In genomic region chr16:16150117-16150877, GRCh38 we compare ENCODE assay signal across 10 cellular contexts.
DNase-seq lines count a peak whose midpoint lies in the region; ATAC-seq, FAIRE-seq and TF ChIP-seq lines count a peak whose summit lies in the region.
"Had no signal": no experiment of that assay in that cellular context is flagged by ENCODE, and none has a peak within 500 bp of the region (broad histone marks: within the 10 kb centered on the region; RNA-seq: fewer than 3 reads in every experiment).

No MANE protein-coding gene starts in this region.

- peaks cover 22 to 39% of the 10 kb centered on the region in 2 experiments for H3K36me3 ChIP-seq in HepG2 (replicated peaks in 1 of 2; ENCODE audit: control insufficient read depth in 1 of 2, insufficient read depth in 2 of 2, low read length in 2 of 2)

- TF ChIP-seq POLR2A in HepG2 (IDR thresholded peaks at IDR 0.05; ENCODE audit: insufficient read depth in 1 of 2, low read depth in 2 of 2, low read length in 2 of 2), result peak in 1 of 2 experiments; percentile 37; a peak in 1 of 4 replicates
- TF ChIP-seq POLR2A in erythroblast (IDR thresholded peaks at IDR 0.05; ENCODE audit: low read length), result no peak

- H3K4me1 ChIP-seq in HepG2 (ENCODE audit: insufficient read depth, low read length), result peaks cover 49% of the 10 kb centered on the region

- in situ Hi-C loops in HepG2 (cut with HindIII; ENCODE audit: extremely low pct_ligation_motif_present, low pct_unique_long_range_greater_than_20kb), result no loop called here

- H3K4me2 ChIP-seq in HepG2 (ENCODE audit: low read depth, low read length), result peak overlapping the region; percentile 26

- ATAC-seq in HepG2 (peak; percentile 13), GM18868 (IDR thresholded peaks at IDR 0.05; ENCODE audit: unreplicated experiment) (no peak)
- ATAC-seq in CD4-positive, alpha-beta T cell (ENCODE audit: poor library complexity), result no peak
- ATAC-seq: activated T-cell treated with anti-CD3 and anti-CD28 coated beads, Interleukin-2, amount 50 U/mL, for 72 hours had no signal

- intact Hi-C loops in HepG2 (cut with micrococcal nuclease; ENCODE audit: unreplicated experiment), result no loop called here
- intact Hi-C loops in CD4-positive, alpha-beta T cell (cut with DNase I, micrococcal nuclease), result no loop called here

- TF ChIP-seq EP300 in HepG2 (IDR thresholded peaks at IDR 0.05; ENCODE audit: low read depth in 2 of 2, low read length in 2 of 2), result no peak
- TF ChIP-seq EP300 in HepG2 (CRISPR knock-in tag; IDR thresholded peaks at IDR 0.05; ENCODE audit: borderline replicate concordance), result no peak

- H3K4me1 Mint-ChIP-seq in CD4-positive, alpha-beta T cell (ENCODE audit: low read depth), result no peaks in the 10 kb centered on the region

- H3K4me3 Mint-ChIP-seq in CD4-positive, alpha-beta T cell, result no peak overlapping the region
- H3K4me3 Mint-ChIP-seq: activated T-cell treated with anti-CD3 and anti-CD28 coated beads, Interleukin-2, amount 50 U/mL, for 72 hours had no signal

- H3K9me3 ChIP-seq in HepG2 (ENCODE audit: low read length), result no peaks in the 10 kb centered on the region
- H3K9me3 ChIP-seq in CD4-positive, alpha-beta T cell (ENCODE audit: control insufficient read depth, low read length), result no peaks in the 10 kb centered on the region

- no peak overlapping the region for H3K9ac ChIP-seq in HepG2 (ENCODE audit: insufficient read depth, low read depth, low read length)

- CTCF ChIA-PET in HepG2 (lab: Yijun Ruan, JAX; ENCODE audit: low intra/inter-chr PET ratio, low total read pairs), result no interaction called here
- CTCF ChIA-PET in CD4-positive, alpha-beta T cell (lab: Charles Lee), result no interaction called here

- H2AFZ ChIP-seq in HepG2 (ENCODE audit: low read length), result no peak overlapping the region

- H3K36me3 Mint-ChIP-seq in CD4-positive, alpha-beta T cell (ENCODE audit: low read depth), result peaks cover under 1% of the 10 kb centered on the region

- no TSS peak for BruUV-seq in HepG2 (replicated peaks; lab: Mats Ljungman, UMichigan)

- H3K27ac ChIP-seq in coronary artery (peak overlapping the region; percentile 31 to 54), HepG2 (ENCODE audit: extremely low read length, insufficient read depth, low read length) (peak overlapping the region; percentile 60), substantia nigra (ENCODE audit: low read depth, low read length, poor library complexity, severe bottlenecking) (no peak overlapping the region)
- H3K27ac ChIP-seq in CD4-positive, alpha-beta T cell (ENCODE audit: low read depth, low read length), result no peak overlapping the region

- no peaks in the 10 kb centered on the region for H3K79me2 ChIP-seq in HepG2 (ENCODE audit: insufficient read depth, low read length)

- peak; percentile 23 for DNase-seq in M059J (ENCODE audit: low read depth)
- peak; percentile 78 for DNase-seq in coronary artery (ENCODE audit: low spot score)
- no peak for DNase-seq in HepG2 (ENCODE audit: low spot score)
- peak; percentile 11 to 97 (median 84) for DNase-seq in substantia nigra (lab: John Stamatoyannopoulos, UW)
- DNase-seq in erythroblast (lab: John Stamatoyannopoulos, UW), result no peak
- DNase-seq in activated effector memory CD4-positive, alpha-beta T cell treated with anti-CD3 and anti-CD28 coated beads, Interleukin-2, amount 50 U/mL, for 16 hours, result no peak
- no peak for DNase-seq in CD4-positive, alpha-beta T cell
- DNase-seq: activated T-cell treated with anti-CD3 and anti-CD28 coated beads, Interleukin-2, amount 50 U/mL, for 72 hours; stimulated activated CD4-positive, alpha-beta T cell treated with anti-CD3 and anti-CD28 coated beads, Interleukin-4, amount 100 ng/mL, for 1 hour had no signal

- no peaks in the 10 kb centered on the region for H3K9me3 Mint-ChIP-seq in CD4-positive, alpha-beta T cell
- H3K9me3 Mint-ChIP-seq: activated T-cell treated with anti-CD3 and anti-CD28 coated beads, Interleukin-2, amount 50 U/mL, for 72 hours had no signal

- peak overlapping the region; percentile 40 for H3K4me3 ChIP-seq in coronary artery
- H3K4me3 ChIP-seq in HepG2 (replicated peaks in 1 of 3; ENCODE audit: insufficient read depth in 1 of 3, low read depth in 2 of 3, low read length in 3 of 3), result no peak overlapping the region; a peak in 1 of 6 replicates

- TF ChIP-seq RAD21 in HepG2 (CRISPR knock-in tag; IDR thresholded peaks at IDR 0.05), result no peak

- H4K20me1 ChIP-seq in HepG2 (ENCODE audit: insufficient read depth, low read length), result no peaks in the 10 kb centered on the region

- no peaks in the 10 kb centered on the region for H3K27me3 Mint-ChIP-seq in CD4-positive, alpha-beta T cell

- no peak overlapping the region for H3K27ac Mint-ChIP-seq in CD4-positive, alpha-beta T cell
- H3K27ac Mint-ChIP-seq: activated T-cell treated with anti-CD3 and anti-CD28 coated beads, Interleukin-2, amount 50 U/mL, for 72 hours had no signal

- WGBS in HepG2 (ENCODE audit: low lambda C conversion rate), result 94% methylated on average over 26 of the region's 28 CpGs

- H3K27me3 ChIP-seq in HepG2 (ENCODE audit: control insufficient read depth in 1 of 2, insufficient read depth in 2 of 2, low read length in 2 of 2), result no peaks in the 10 kb centered on the region
- no peaks in the 10 kb centered on the region for H3K27me3 ChIP-seq in CD4-positive, alpha-beta T cell (ENCODE audit: control insufficient read depth, insufficient read depth, low read length)

- FAIRE-seq in HepG2 (lab: Jason Lieb, UNC), result no peak

- TF ChIP-seq CTCF in coronary artery (IDR thresholded peaks at IDR 0.05) (no peak), HepG2 (CRISPR knock-in tag; IDR thresholded peaks at IDR 0.05) (no peak)
- no peak for TF ChIP-seq CTCF in CD4-positive, alpha-beta T cell (IDR thresholded peaks at IDR 0.05)

- POLR2A ChIA-PET in HepG2 (lab: Yijun Ruan, JAX), result interaction anchor here (0.5 to 1.5 kb wide), 4 partner anchors 9 to 18 kb away, joined by 3 to 6 read pairs (median 4); no protein-coding TSS in a partner anchor
- POLR2A ChIA-PET in CD4-positive, alpha-beta T cell (lab: Charles Lee), result no interaction called here

TF ChIP-seq in HepG2, 621 proteins besides CTCF, POLR2A, EP300 and RAD21 (continues in another document):
- peak; percentile 59; the same call in 1 of the 2 replicates for TF ChIP-seq RXRA (CRISPR knock-in tag; IDR thresholded peaks at IDR 0.05)
- peak; percentile 6; the same call in 1 of the 2 replicates for TF ChIP-seq IRF2 (CRISPR knock-in tag; IDR thresholded peaks at IDR 0.05)
- peak; percentile 73; the same call in 1 of the 2 replicates for TF ChIP-seq ZMYM2 (CRISPR knock-in tag; IDR thresholded peaks at IDR 0.05)
- TF ChIP-seq ZNF256 (CRISPR knock-in tag; conservative IDR thresholded peaks at IDR 0.05), result no peak
- no peak for TF ChIP-seq ZNF414 (CRISPR knock-in tag; IDR thresholded peaks at IDR 0.05)

Comparison
In these comparisons a context has a peak if more than half of its experiments do, and no peak if none do; other contexts are left out.
1. DNase-seq: peak in M059J (single experiment), coronary artery (single experiment) and substantia nigra (49 of 49); none in HepG2 (single experiment), erythroblast (0 of 2), activated effector memory CD4-positive, alpha-beta T cell treated with anti-CD3 and anti-CD28 coated beads, Interleukin-2, amount 50 U/mL, for 16 hours (single experiment) and CD4-positive, alpha-beta T cell (0 of 10).
2. H3K27ac ChIP-seq: peak in coronary artery (2 of 2) and HepG2 (single experiment); none in substantia nigra (single experiment) and CD4-positive, alpha-beta T cell (single experiment).